In the genomic region with DNA sequence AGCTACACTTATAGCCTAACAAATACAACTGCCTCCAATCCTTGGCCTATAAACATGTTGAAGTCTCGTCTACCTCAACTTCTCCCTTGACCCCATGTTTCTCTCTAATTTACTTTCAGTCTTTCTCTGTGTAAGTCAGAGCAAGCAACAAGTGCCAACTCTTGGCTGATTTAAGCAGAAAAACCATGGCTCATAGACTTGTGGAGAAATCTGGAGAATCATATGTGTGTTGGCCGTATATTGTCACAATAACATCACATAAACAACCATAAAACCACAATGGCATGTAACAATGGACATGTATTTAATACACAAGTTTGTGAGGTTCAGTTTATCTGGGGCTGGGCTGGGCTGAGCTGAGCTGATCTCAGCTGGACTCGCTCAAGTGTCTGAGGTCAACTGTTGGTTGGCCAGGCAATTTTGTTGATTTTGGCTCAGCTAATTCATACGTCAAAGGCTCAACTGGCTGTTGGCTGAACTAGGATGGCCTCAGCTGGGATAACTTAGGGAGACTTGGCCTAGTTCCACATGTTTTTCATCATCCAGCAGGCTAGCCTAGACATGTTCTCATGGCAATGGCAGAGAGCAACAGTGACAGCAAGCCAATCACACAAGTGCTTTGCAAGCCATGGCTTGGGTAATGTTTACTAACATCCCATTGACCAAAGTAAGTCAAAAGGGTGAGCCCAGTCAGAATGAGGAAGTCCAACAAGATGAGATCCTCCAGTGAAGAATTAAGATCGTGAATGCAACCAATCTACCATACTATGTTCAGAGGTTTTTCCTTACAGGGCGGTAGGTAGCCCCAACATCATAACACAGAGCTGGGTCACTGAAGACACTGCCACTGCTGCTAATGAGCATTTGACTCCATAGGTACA, we compare ENCODE assay signal across 1 cellular context.
TF ChIP-seq lines count a peak whose summit lies in the region.

No MANE protein-coding gene starts in this region.

TF ChIP-seq in K562, 482 proteins besides CTCF, POLR2A, EP300 and RAD21 (continued from another document):
- TF ChIP-seq, protein P1, sequence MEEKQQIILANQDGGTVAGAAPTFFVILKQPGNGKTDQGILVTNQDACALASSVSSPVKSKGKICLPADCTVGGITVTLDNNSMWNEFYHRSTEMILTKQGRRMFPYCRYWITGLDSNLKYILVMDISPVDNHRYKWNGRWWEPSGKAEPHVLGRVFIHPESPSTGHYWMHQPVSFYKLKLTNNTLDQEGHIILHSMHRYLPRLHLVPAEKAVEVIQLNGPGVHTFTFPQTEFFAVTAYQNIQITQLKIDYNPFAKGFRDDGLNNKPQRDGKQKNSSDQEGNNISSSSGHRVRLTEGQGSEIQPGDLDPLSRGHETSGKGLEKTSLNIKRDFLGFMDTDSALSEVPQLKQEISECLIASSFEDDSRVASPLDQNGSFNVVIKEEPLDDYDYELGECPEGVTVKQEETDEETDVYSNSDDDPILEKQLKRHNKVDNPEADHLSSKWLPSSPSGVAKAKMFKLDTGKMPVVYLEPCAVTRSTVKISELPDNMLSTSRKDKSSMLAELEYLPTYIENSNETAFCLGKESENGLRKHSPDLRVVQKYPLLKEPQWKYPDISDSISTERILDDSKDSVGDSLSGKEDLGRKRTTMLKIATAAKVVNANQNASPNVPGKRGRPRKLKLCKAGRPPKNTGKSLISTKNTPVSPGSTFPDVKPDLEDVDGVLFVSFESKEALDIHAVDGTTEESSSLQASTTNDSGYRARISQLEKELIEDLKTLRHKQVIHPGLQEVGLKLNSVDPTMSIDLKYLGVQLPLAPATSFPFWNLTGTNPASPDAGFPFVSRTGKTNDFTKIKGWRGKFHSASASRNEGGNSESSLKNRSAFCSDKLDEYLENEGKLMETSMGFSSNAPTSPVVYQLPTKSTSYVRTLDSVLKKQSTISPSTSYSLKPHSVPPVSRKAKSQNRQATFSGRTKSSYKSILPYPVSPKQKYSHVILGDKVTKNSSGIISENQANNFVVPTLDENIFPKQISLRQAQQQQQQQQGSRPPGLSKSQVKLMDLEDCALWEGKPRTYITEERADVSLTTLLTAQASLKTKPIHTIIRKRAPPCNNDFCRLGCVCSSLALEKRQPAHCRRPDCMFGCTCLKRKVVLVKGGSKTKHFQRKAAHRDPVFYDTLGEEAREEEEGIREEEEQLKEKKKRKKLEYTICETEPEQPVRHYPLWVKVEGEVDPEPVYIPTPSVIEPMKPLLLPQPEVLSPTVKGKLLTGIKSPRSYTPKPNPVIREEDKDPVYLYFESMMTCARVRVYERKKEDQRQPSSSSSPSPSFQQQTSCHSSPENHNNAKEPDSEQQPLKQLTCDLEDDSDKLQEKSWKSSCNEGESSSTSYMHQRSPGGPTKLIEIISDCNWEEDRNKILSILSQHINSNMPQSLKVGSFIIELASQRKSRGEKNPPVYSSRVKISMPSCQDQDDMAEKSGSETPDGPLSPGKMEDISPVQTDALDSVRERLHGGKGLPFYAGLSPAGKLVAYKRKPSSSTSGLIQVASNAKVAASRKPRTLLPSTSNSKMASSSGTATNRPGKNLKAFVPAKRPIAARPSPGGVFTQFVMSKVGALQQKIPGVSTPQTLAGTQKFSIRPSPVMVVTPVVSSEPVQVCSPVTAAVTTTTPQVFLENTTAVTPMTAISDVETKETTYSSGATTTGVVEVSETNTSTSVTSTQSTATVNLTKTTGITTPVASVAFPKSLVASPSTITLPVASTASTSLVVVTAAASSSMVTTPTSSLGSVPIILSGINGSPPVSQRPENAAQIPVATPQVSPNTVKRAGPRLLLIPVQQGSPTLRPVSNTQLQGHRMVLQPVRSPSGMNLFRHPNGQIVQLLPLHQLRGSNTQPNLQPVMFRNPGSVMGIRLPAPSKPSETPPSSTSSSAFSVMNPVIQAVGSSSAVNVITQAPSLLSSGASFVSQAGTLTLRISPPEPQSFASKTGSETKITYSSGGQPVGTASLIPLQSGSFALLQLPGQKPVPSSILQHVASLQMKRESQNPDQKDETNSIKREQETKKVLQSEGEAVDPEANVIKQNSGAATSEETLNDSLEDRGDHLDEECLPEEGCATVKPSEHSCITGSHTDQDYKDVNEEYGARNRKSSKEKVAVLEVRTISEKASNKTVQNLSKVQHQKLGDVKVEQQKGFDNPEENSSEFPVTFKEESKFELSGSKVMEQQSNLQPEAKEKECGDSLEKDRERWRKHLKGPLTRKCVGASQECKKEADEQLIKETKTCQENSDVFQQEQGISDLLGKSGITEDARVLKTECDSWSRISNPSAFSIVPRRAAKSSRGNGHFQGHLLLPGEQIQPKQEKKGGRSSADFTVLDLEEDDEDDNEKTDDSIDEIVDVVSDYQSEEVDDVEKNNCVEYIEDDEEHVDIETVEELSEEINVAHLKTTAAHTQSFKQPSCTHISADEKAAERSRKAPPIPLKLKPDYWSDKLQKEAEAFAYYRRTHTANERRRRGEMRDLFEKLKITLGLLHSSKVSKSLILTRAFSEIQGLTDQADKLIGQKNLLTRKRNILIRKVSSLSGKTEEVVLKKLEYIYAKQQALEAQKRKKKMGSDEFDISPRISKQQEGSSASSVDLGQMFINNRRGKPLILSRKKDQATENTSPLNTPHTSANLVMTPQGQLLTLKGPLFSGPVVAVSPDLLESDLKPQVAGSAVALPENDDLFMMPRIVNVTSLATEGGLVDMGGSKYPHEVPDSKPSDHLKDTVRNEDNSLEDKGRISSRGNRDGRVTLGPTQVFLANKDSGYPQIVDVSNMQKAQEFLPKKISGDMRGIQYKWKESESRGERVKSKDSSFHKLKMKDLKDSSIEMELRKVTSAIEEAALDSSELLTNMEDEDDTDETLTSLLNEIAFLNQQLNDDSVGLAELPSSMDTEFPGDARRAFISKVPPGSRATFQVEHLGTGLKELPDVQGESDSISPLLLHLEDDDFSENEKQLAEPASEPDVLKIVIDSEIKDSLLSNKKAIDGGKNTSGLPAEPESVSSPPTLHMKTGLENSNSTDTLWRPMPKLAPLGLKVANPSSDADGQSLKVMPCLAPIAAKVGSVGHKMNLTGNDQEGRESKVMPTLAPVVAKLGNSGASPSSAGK (IDR thresholded peaks at IDR 0.05) = peak; percentile 67; the same call in 1 of the 2 replicates
- TF ChIP-seq FOXK1 (CRISPR knock-in tag; IDR thresholded peaks at IDR 0.05; ENCODE audit: borderline replicate concordance) (0 out of 2 replicates have a peak, but pooled peaks have one; percentile 66), DPF2 (IDR thresholded peaks at IDR 0.05) (0 out of 2 replicates have a peak, but pooled peaks have one; percentile 32), MTF1 (CRISPR knock-in tag; IDR thresholded peaks at IDR 0.05; ENCODE audit: borderline replicate concordance) (no peak), MTA1 (IDR thresholded peaks at IDR 0.05; ENCODE audit: borderline replicate concordance) (no peak)
- TF ChIP-seq, protein P2, sequence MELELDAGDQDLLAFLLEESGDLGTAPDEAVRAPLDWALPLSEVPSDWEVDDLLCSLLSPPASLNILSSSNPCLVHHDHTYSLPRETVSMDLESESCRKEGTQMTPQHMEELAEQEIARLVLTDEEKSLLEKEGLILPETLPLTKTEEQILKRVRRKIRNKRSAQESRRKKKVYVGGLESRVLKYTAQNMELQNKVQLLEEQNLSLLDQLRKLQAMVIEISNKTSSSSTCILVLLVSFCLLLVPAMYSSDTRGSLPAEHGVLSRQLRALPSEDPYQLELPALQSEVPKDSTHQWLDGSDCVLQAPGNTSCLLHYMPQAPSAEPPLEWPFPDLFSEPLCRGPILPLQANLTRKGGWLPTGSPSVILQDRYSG (tag; conservative IDR thresholded peaks at IDR 0.05; ENCODE audit: low read depth) = no peak; the same call in 1 of the 2 replicates
- TF ChIP-seq, protein P3, sequence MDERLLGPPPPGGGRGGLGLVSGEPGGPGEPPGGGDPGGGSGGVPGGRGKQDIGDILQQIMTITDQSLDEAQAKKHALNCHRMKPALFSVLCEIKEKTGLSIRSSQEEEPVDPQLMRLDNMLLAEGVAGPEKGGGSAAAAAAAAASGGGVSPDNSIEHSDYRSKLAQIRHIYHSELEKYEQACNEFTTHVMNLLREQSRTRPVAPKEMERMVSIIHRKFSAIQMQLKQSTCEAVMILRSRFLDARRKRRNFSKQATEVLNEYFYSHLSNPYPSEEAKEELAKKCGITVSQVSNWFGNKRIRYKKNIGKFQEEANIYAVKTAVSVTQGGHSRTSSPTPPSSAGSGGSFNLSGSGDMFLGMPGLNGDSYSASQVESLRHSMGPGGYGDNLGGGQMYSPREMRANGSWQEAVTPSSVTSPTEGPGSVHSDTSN (CRISPR knock-in tag; IDR thresholded peaks at IDR 0.05; ENCODE audit: low read depth) = no peak
- TF ChIP-seq, protein P3 (tag; conservative IDR thresholded peaks at IDR 0.05; ENCODE audit: low read depth) = peak; percentile 76; the same call in 1 of the 2 replicates
